ENCODE assay signal across 8 cellular contexts in the genomic region with DNA sequence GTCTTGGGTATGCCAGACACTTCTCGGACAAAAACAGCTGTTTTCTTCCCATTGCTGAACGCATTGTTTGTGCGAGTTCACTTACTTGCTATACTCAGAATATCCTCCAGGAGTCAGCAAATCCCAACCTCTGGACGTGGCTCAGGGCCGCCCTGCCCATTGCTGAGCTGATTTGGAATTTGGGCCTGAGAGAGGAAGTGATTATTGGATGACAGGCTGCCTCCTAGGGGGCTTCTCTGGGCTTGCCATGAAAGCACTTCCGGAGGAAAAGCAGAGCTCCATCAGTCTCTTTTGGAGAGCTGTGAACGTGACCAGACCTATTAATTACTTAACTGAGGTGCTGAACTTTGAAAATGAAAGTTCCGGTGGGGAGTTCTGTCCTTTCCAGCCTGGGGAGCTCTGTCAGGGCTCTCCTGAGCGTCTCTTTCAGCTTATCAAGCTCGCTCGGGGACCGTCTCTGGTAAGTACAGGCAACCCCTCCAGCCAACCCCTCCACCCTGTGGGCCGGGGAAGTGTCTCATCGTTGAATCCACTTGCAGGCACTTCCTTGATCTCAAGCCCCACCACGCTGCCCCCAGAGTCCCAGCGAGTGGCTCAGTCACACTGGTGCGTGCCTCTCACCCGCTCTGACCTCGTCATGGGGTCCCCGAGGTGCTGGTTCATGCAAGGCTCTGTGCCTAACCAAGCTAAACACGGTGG.
DNase-seq lines count a peak whose midpoint lies in the region; ATAC-seq and TF ChIP-seq lines count a peak whose summit lies in the region.

No MANE protein-coding gene starts in this region.

- H3K9me3 ChIP-seq in AG04450 (ENCODE audit: control insufficient read depth, insufficient read depth, low read length) (no peaks in the 10 kb centered on the region), lower lobe of right lung (no peaks in the 10 kb centered on the region)

- peaks cover 6% of the 10 kb centered on the region for H3K27me3 ChIP-seq in AG04450 (ENCODE audit: control insufficient read depth, insufficient read depth, low read length)
- peaks cover 5% of the 10 kb centered on the region for H3K27me3 ChIP-seq in lower lobe of right lung (ENCODE audit: low read depth)

- H3K4me1 ChIP-seq in lower lobe of right lung: peaks cover 14% of the 10 kb centered on the region

- no peaks in the 10 kb centered on the region for H3K9me3 Mint-ChIP-seq in activated CD4-positive, alpha-beta T cell treated with anti-CD3 and anti-CD28 coated beads, Interleukin-2, amount 10 ng/mL, durations not matched to agents 24 days and 14 days

- H3K36me3 Mint-ChIP-seq in activated CD4-positive, alpha-beta T cell treated with anti-CD3 and anti-CD28 coated beads, Interleukin-2, amount 10 ng/mL, durations not matched to agents 24 days and 14 days (ENCODE audit: low read depth): no peaks in the 10 kb centered on the region

- ATAC-seq in GM18870 (IDR thresholded peaks at IDR 0.05; ENCODE audit: unreplicated experiment): peak; percentile 72
- ATAC-seq in HG03378 (IDR thresholded peaks at IDR 0.05; ENCODE audit: unreplicated experiment): peak; percentile 64
- peak; percentile 93 to 95 for ATAC-seq in lower lobe of right lung

- no peaks in the 10 kb centered on the region for H3K36me3 ChIP-seq in lower lobe of right lung

- H3K4me1 Mint-ChIP-seq in activated CD4-positive, alpha-beta T cell treated with anti-CD3 and anti-CD28 coated beads, Interleukin-2, amount 10 ng/mL, durations not matched to agents 24 days and 14 days: peaks cover 3% of the 10 kb centered on the region

- H3K27me3 Mint-ChIP-seq in activated CD4-positive, alpha-beta T cell treated with anti-CD3 and anti-CD28 coated beads, Interleukin-2, amount 10 ng/mL, durations not matched to agents 24 days and 14 days: peaks cover 18% of the 10 kb centered on the region

- intact Hi-C loops in activated CD4-positive, alpha-beta T cell treated with anti-CD3 and anti-CD28 coated beads, Interleukin-2, amount 10 ng/mL, durations not matched to agents 24 days and 14 days (cut with micrococcal nuclease): loop anchor here (1.0 to 5.0 kb wide), 4 partner anchors 142 to 1095 kb away; no protein-coding TSS in a partner anchor
- intact Hi-C loops in lower lobe of right lung (cut with DNase I): no loop called here

- H3K4me3 ChIP-seq in AG04450 (ENCODE audit: low read depth, low read length) (peak overlapping the region; percentile 23; the same call in 1 of the 2 replicates), lower lobe of right lung (peak overlapping the region; percentile 37)

- TF ChIP-seq CTCF in AG04450 (IDR thresholded peaks at IDR 0.05; ENCODE audit: low read depth, low read length) (peak; percentile 94), lower lobe of right lung (IDR thresholded peaks at IDR 0.05) (peak; percentile 84)

- H3K27ac ChIP-seq in AG04450 (ENCODE audit: low read depth, low read length) (no peak overlapping the region), lower lobe of right lung (no peak overlapping the region)

- no peak overlapping the region for H3K27ac Mint-ChIP-seq in activated CD4-positive, alpha-beta T cell treated with anti-CD3 and anti-CD28 coated beads, Interleukin-2, amount 10 ng/mL, durations not matched to agents 24 days and 14 days

- POLR2A ChIA-PET in AG04450 (lab: Yijun Ruan, JAX): interaction anchor here (0.6 to 1.4 kb wide), 8 partner anchors 72 to 814 kb away, joined by 3 to 29 read pairs (median 4); no protein-coding TSS in a partner anchor

- CTCF ChIA-PET in AG04450 (lab: Charles Lee): interaction anchor here (0.5 to 2.3 kb wide), 81 partner anchors 9 to 1647 kb away, joined by 3 to 67 read pairs (median 4); no protein-coding TSS in a partner anchor

- DNase-seq in AG04450 (ENCODE audit: low read depth, low spot score): peak; percentile 73
- peak; percentile 72 for DNase-seq in NCI-H524 treated with DMSO at 0.1 percent for 48 hours (lab: John Stamatoyannopoulos, UW)
- DNase-seq in activated CD4-positive, alpha-beta T cell treated with anti-CD3 and anti-CD28 coated beads, Interleukin-2, amount 10 ng/mL, durations not matched to agents 24 days and 14 days: peak; percentile 87
- DNase-seq in dermis microvascular lymphatic vessel endothelial cell (ENCODE audit: low read depth in 2 of 2): peak; percentile 50 to 74
- DNase-seq in lower lobe of right lung: peak; percentile 80
- DNase-seq in stimulated activated CD8-positive, alpha-beta memory T cell treated with anti-CD3 and anti-CD28 coated beads, Interleukin-12 subunit alpha, Interleukin-12 subunit beta, amount 100 ng/mL, for 1 hour (ENCODE audit: low read depth): peak; percentile 30

- H3K4me3 Mint-ChIP-seq in activated CD4-positive, alpha-beta T cell treated with anti-CD3 and anti-CD28 coated beads, Interleukin-2, amount 10 ng/mL, durations not matched to agents 24 days and 14 days: peak overlapping the region; percentile 52

Comparison
In these comparisons a context has a peak if more than half of its experiments do, and no peak if none do; other contexts are left out.
1. DNase-seq: peak in every context shown above with its lines; median percentile 87 in activated CD4-positive, alpha-beta T cell treated with anti-CD3 and anti-CD28 coated beads, Interleukin-2, amount 10 ng/mL, durations not matched to agents 24 days and 14 days; 80 in lower lobe of right lung; 73 in AG04450; 72 in NCI-H524 treated with DMSO at 0.1 percent for 48 hours; 62 in dermis microvascular lymphatic vessel endothelial cell; 30 in stimulated activated CD8-positive, alpha-beta memory T cell treated with anti-CD3 and anti-CD28 coated beads, Interleukin-12 subunit alpha, Interleukin-12 subunit beta, amount 100 ng/mL, for 1 hour.